In the genomic region with DNA sequence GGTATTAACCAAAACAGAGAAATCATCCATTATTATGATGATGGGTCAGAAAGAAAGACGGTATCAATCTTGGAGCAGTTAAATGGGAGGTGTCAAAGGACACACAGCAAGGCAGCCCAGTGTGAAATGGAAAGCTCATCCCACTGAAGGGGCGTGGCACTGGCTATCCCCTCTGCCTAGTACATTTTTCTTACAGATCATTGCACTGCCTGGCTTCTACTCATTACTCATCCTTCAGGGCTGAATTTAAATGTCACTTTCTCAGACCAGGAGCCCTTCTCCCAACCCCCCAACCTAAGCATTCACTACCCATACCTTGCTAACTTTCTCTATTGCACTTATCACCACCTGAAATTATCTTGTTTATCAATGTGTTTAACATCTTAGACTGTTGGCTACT, we compare ENCODE assay signal across 1 cellular context.
TF ChIP-seq lines count a peak whose summit lies in the region.

No MANE protein-coding gene starts in this region.

TF ChIP-seq in A549, 52 proteins besides CTCF, POLR2A, EP300 and RAD21 (continued from another document):
- no peak for TF ChIP-seq USF2 (IDR thresholded peaks at IDR 0.05)
- no peak for TF ChIP-seq HOXB13 (CRISPR knock-in tag; IDR thresholded peaks at IDR 0.05; ENCODE audit: low read depth)
- TF ChIP-seq CBX2 (IDR thresholded peaks at IDR 0.05; ENCODE audit: borderline replicate concordance, low read depth), result no peak
